In the genomic region with DNA sequence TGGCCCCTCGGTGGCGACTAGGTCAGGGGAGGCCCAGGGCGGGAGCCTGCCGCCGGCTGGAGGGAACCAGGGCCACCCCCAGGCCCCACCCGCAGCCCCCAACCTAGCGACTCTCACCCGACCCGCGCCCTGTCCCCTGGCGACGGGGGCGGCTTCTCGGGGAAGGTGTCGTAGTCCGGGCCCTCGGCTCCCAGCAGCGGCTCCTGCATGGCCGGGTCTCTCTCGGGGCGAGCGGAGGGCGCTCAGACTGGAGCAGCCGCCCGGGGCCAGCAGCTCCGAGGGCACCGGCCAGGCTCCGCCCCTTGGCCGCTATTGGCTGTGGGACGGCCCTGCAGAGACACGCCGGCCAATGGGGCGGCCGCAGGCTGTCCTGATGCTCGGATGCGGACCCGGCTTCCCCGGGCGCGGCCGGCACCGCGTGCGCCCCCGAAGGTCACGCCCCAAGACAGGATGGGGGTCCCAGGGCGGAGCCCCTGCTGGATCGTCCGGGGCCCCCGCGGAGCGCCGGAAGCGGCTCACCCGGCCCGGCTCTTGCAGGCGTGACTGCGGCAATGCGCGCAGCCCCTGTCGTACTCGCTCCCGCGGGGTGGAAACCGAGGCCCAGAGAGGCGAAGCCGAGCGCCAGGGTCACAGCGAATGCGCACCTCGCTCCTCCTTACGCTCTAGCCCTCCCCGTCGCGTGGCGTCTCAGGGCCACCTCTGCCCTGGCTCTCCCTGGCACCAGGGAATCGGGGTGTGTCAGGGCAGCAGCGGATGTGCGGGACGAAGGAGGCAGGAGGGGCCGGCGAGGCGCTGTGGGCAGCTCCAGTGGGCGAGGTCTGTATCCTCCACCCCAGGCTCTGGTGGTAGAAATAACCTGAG, we compare ENCODE assay signal across 8 cellular contexts. TPM values are rescaled to one million over a fixed set of nuclear protein-coding genes. Genes with fewer than 3 reads are reported as not detected.
DNase-seq lines count a peak whose midpoint lies in the region; TF ChIP-seq lines count a peak whose summit lies in the region.

A gene with protein sequence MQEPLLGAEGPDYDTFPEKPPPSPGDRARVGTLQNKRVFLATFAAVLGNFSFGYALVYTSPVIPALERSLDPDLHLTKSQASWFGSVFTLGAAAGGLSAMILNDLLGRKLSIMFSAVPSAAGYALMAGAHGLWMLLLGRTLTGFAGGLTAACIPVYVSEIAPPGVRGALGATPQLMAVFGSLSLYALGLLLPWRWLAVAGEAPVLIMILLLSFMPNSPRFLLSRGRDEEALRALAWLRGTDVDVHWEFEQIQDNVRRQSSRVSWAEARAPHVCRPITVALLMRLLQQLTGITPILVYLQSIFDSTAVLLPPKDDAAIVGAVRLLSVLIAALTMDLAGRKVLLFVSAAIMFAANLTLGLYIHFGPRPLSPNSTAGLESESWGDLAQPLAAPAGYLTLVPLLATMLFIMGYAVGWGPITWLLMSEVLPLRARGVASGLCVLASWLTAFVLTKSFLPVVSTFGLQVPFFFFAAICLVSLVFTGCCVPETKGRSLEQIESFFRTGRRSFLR (minus strand): TSS at position 249 of the 861 bp plus-strand sequence. CDS start 40 bp downstream, at position 209.

- peaks cover 0 to 16% of the 10 kb centered on the region in 2 experiments for H3K36me3 ChIP-seq in SK-N-SH (replicated peaks in 1 of 2; ENCODE audit: control insufficient read depth in 1 of 2, insufficient read depth in 2 of 2, low read length in 1 of 2)

- peaks cover 22% of the 10 kb centered on the region for H3K27me3 Mint-ChIP-seq in H9 (ENCODE audit: low read depth)

- no peak within 1 kb of the TSS for H3K4ac ChIP-seq in H9 (ENCODE audit: low read depth, low read length)

- no peaks in the 10 kb centered on the region for H3K79me1 ChIP-seq in H9 (ENCODE audit: insufficient read depth, low read depth, low read length, poor library complexity, severe bottlenecking)

- no peak within 1 kb of the TSS for H4K91ac ChIP-seq in H9 (ENCODE audit: insufficient read length, low read depth, low read length)

- peak; percentile 54 for DNase-seq in GDM1 (lab: John Stamatoyannopoulos, UW)
- peak; percentile 95 for DNase-seq in H9
- DNase-seq in M059J (ENCODE audit: low read depth), result peak; percentile 81
- peak; percentile 98 for DNase-seq in SK-N-SH
- DNase-seq in activated naive CD4-positive, alpha-beta T cell treated with anti-CD3 and anti-CD28 coated beads, Interleukin-2, amount 50 U/mL, for 16 hours, result peak; percentile 85
- no peak for DNase-seq in glomerular endothelial cell (ENCODE audit: extremely low read depth, low read depth, low spot score)
- peak; percentile 86 for DNase-seq in occipital lobe (lab: John Stamatoyannopoulos, UW)
- DNase-seq in superior temporal gyrus (ENCODE audit: extremely low spot score), result peak; percentile 88

- no peak for TF ChIP-seq EP300 in SK-N-SH (IDR thresholded peaks at IDR 0.05; ENCODE audit: borderline replicate concordance in 1 of 2, low read depth in 1 of 2, low read length in 1 of 2)

- H3K23me2 ChIP-seq in H9 (ENCODE audit: insufficient read length, low read depth, low read length, poor library complexity, severe bottlenecking), result peaks cover 13% of the 10 kb centered on the region

- no peak within 1 kb of the TSS for H3K56ac ChIP-seq in H9 (ENCODE audit: insufficient read length, low read depth, low read length)

- H2AFZ ChIP-seq in H9 (ENCODE audit: low read length) (no peak within 1 kb of the TSS), SK-N-SH (ENCODE audit: low read depth) (peak within 1 kb of the TSS; percentile 94)

- peak within 1 kb of the TSS; percentile 75 to 86 for H3K4me3 Mint-ChIP-seq in H9

- no peak within 1 kb of the TSS for H3T11ph ChIP-seq in H9 (ENCODE audit: low read length)

- H3K9ac ChIP-seq in H9 (ENCODE audit: extremely low read depth, insufficient read length, low read length) (peak within 1 kb of the TSS; percentile 66), SK-N-SH (peak within 1 kb of the TSS; percentile 82)

- H3K36me3 Mint-ChIP-seq in H9 (ENCODE audit: insufficient read depth in 1 of 3, low read depth in 3 of 3), result peaks cover 8 to 12% (median 8%) of the 10 kb centered on the region in 3 experiments; a peak in 5 of 7 replicates

- H3K27me3 ChIP-seq in H9 (ENCODE audit: insufficient read depth, low read length) (no peaks in the 10 kb centered on the region), SK-N-SH (ENCODE audit: insufficient read depth) (no peaks in the 10 kb centered on the region)

- H3K4me3 ChIP-seq in SK-N-SH (ENCODE audit: low read depth in 2 of 2, low read length in 1 of 2), result peak within 1 kb of the TSS; percentile 66 to 84

- POLR2A ChIA-PET in SK-N-SH (lab: Yijun Ruan, JAX), result interaction anchor here (0.6 to 2.3 kb wide), 11 partner anchors 10 to 89 kb away, joined by 3 to 15 read pairs (median 3); a partner anchor contains a TSS

- H4K8ac ChIP-seq in H9 (replicated peaks; ENCODE audit: insufficient read length, low read depth, low read length), result no peak within 1 kb of the TSS

- H4K20me1 ChIP-seq in H9 (ENCODE audit: control insufficient read depth, insufficient read depth, insufficient read length) (no peaks in the 10 kb centered on the region), SK-N-SH (ENCODE audit: insufficient read depth) (no peaks in the 10 kb centered on the region)

- peak within 1 kb of the TSS; percentile 74 for H3K14ac ChIP-seq in H9 (ENCODE audit: insufficient read depth, low read length)

- H3K23ac ChIP-seq in H9 (ENCODE audit: insufficient read length, low read depth, low read length), result no peak within 1 kb of the TSS

- no peak within 1 kb of the TSS for H2AK5ac ChIP-seq in H9 (ENCODE audit: insufficient read length, low read length)

- no peak within 1 kb of the TSS for H2BK20ac ChIP-seq in H9 (ENCODE audit: low read depth, low read length, poor library complexity, severe bottlenecking)

- H3K18ac ChIP-seq in H9 (ENCODE audit: insufficient read length, low read depth, low read length), result peak within 1 kb of the TSS; percentile 37

- H3K27ac ChIP-seq in H9 (ENCODE audit: insufficient read length, low read depth, low read length) (no peak within 1 kb of the TSS), SK-N-SH (ENCODE audit: low read depth in 2 of 2, low read length in 1 of 2) (peak within 1 kb of the TSS in 1 of 2 experiments; percentile 79; a peak in 2 of 4 replicates)

- WGBS in H9 (ENCODE audit: extremely low coverage, insufficient read length, low lambda C conversion rate), result no CpG with 5 or more reads among the region's 84 CpGs
- WGBS in SK-N-SH (ENCODE audit: low lambda C conversion rate), result 5% methylated on average over 60 of the region's 84 CpGs

- H2BK12ac ChIP-seq in H9 (ENCODE audit: insufficient read length, low read depth, low read length), result no peak within 1 kb of the TSS

- H4K5ac ChIP-seq in H9 (ENCODE audit: insufficient read length, low read depth, low read length), result no peak within 1 kb of the TSS

- H2BK15ac ChIP-seq in H9 (ENCODE audit: low read depth, low read length), result no peak within 1 kb of the TSS

- no peak within 1 kb of the TSS for H2BK120ac ChIP-seq in H9 (ENCODE audit: low read depth, low read length, poor library complexity, severe bottlenecking)

- H3F3A ChIP-seq in SK-N-SH (replicated peaks; ENCODE audit: insufficient read depth), result no peaks in the 10 kb centered on the region

- H3K79me2 ChIP-seq in H9 (ENCODE audit: insufficient read depth, low read length) (no peaks in the 10 kb centered on the region; the same call in 1 of the 2 replicates), SK-N-SH (ENCODE audit: insufficient read depth) (peaks cover 12% of the 10 kb centered on the region; the same call in 1 of the 2 replicates)

- H3K4me1 Mint-ChIP-seq in H9, result peaks cover 4 to 11% of the 10 kb centered on the region in 2 experiments

- no peak for TF ChIP-seq RAD21 in SK-N-SH (IDR thresholded peaks at IDR 0.05; ENCODE audit: low read length)

- H3K4me1 ChIP-seq in H9 (ENCODE audit: insufficient read depth, low read length) (0 out of 2 replicates have a peak, but pooled peaks cover 2% of the 10 kb centered on the region), SK-N-SH (ENCODE audit: control insufficient read depth in 1 of 2, insufficient read depth in 2 of 2, low read depth in 1 of 2, low read length in 1 of 2) (peaks cover 0 to 28% of the 10 kb centered on the region in 2 experiments; a peak in 1 of 4 replicates)

- no peak within 1 kb of the TSS for H2BK5ac ChIP-seq in H9 (ENCODE audit: insufficient read length, low read length)

- H3K27ac Mint-ChIP-seq in H9, result peak within 1 kb of the TSS in 1 of 3 experiments; percentile 44; a peak in 3 of 7 replicates

- no peaks in the 10 kb centered on the region for H3K9me2 ChIP-seq in SK-N-SH

- H3K9me3 ChIP-seq in H9 (ENCODE audit: control insufficient read depth, low read depth, low read length) (no peaks in the 10 kb centered on the region), SK-N-SH (no peaks in the 10 kb centered on the region)

- no peaks in the 10 kb centered on the region for H3K9me3 Mint-ChIP-seq in H9

- CTCF ChIA-PET in SK-N-SH (lab: Yijun Ruan, JAX), result interaction anchor here (0.8 to 1.5 kb wide), 10 partner anchors 10 to 264 kb away, joined by 3 to 4 read pairs (median 3); a partner anchor contains a TSS

- no peak for TF ChIP-seq CTCF in H9 (conservative IDR thresholded peaks at IDR 0.05)
- TF ChIP-seq CTCF in SK-N-SH (IDR thresholded peaks at IDR 0.05), result no peak

- H3K4me2 ChIP-seq in H9 (ENCODE audit: insufficient read depth, insufficient read length, low read length) (peak within 1 kb of the TSS; percentile 69), SK-N-SH (peak within 1 kb of the TSS; percentile 98)

TF ChIP-seq in SK-N-SH, 30 proteins besides CTCF, POLR2A, EP300 and RAD21 (continues in another document):
- TF ChIP-seq TAF1 (IDR thresholded peaks at IDR 0.05; ENCODE audit: borderline replicate concordance, low read depth, low read length) (0 out of 2 replicates have a peak, but pooled peaks have one; percentile 33), RFX5 (IDR thresholded peaks at IDR 0.05; ENCODE audit: low read length) (peak; percentile 58; the same call in 1 of the 2 replicates), POLR2AphosphoS5 (IDR thresholded peaks at IDR 0.05; ENCODE audit: low read depth, low read length) (peak; percentile 66; the same call in 1 of the 2 replicates)
- TF ChIP-seq, protein P1, sequence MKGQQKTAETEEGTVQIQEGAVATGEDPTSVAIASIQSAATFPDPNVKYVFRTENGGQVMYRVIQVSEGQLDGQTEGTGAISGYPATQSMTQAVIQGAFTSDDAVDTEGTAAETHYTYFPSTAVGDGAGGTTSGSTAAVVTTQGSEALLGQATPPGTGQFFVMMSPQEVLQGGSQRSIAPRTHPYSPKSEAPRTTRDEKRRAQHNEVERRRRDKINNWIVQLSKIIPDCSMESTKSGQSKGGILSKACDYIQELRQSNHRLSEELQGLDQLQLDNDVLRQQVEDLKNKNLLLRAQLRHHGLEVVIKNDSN (IDR thresholded peaks at IDR 0.05; ENCODE audit: borderline replicate concordance, low read depth), result no peak

RNA-seq across cellular contexts. Expression of the gene that starts here (rescaled TPM):
- 18.7 and 19.5 TPM in 2 replicates for total RNA-seq in H9 (2021)
- 12.2 and 14.6 TPM in 2 replicates for total RNA-seq in M059J (2014; rRNA removed; shearing (Covaris generic))
- polyA plus RNA-seq in SK-N-SH (2012; rRNA removed), result 5.2 and 7.7 TPM in 2 replicates
- polyA plus RNA-seq in SK-N-SH (2012; cell fraction: cytosol; rRNA removed), result 2.2 and 4.1 TPM in 2 replicates
- polyA plus RNA-seq in SK-N-SH (2012; cell fraction: nucleus; rRNA removed), result 11.1 and 14.3 TPM in 2 replicates
- 70.5 and 73.8 TPM in 2 replicates for total RNA-seq in glomerular endothelial cell
- 17.2 TPM for total RNA-seq in occipital lobe
